1 cellular context compared by ENCODE assay signal in the genomic region with DNA sequence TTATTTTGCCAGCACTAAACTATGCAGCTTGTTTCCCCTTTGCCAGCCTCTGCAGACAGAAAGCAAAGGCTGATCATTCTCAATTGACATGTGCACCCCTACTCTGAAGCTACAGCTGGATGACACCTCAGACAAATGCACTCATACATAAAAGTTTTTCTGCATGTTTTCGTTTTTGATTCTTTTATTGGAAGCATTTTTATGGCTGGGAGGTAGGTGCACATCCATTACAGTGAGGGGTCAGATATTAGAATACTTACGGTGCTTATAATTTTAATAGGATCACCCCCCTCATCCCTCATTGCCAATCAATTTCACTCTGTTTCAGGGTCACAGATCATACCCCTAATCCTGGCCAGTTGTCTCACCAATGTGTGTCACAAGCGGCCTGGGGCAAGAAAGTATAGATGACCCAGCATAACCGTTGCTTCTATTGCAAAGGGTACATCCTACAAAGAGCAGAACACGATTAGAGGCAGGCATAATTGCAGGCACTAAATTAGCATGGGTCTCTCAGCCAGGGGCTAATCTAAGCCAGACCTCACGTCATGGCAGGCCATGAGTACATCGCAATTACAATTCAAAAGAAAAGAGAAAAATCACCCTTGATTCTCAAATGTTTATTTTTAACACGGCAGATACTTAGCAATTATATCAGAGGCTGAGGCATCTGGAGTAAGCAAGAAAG.
TF ChIP-seq lines count a peak whose summit lies in the region.

No MANE protein-coding gene starts in this region.

TF ChIP-seq in WTC11, 78 proteins besides CTCF, POLR2A, EP300 and RAD21:
- TF ChIP-seq, protein P1, sequence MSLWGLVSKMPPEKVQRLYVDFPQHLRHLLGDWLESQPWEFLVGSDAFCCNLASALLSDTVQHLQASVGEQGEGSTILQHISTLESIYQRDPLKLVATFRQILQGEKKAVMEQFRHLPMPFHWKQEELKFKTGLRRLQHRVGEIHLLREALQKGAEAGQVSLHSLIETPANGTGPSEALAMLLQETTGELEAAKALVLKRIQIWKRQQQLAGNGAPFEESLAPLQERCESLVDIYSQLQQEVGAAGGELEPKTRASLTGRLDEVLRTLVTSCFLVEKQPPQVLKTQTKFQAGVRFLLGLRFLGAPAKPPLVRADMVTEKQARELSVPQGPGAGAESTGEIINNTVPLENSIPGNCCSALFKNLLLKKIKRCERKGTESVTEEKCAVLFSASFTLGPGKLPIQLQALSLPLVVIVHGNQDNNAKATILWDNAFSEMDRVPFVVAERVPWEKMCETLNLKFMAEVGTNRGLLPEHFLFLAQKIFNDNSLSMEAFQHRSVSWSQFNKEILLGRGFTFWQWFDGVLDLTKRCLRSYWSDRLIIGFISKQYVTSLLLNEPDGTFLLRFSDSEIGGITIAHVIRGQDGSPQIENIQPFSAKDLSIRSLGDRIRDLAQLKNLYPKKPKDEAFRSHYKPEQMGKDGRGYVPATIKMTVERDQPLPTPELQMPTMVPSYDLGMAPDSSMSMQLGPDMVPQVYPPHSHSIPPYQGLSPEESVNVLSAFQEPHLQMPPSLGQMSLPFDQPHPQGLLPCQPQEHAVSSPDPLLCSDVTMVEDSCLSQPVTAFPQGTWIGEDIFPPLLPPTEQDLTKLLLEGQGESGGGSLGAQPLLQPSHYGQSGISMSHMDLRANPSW (CRISPR knock-in tag; conservative IDR thresholded peaks at IDR 0.05; ENCODE audit: low read depth): no peak
- TF ChIP-seq ELF4 (CRISPR knock-in tag; IDR thresholded peaks at IDR 0.05; ENCODE audit: low read depth) (no peak), ZNF671 (CRISPR knock-in tag; IDR thresholded peaks at IDR 0.05) (no peak), MXD4 (CRISPR knock-in tag; IDR thresholded peaks at IDR 0.05; ENCODE audit: borderline replicate concordance) (no peak), ZNF263 (CRISPR knock-in tag; IDR thresholded peaks at IDR 0.05; ENCODE audit: low read depth) (no peak), ETV6 (CRISPR knock-in tag; IDR thresholded peaks at IDR 0.05) (no peak), SMAD4 (CRISPR knock-in tag; IDR thresholded peaks at IDR 0.05) (no peak), NFATC4 (CRISPR knock-in tag; IDR thresholded peaks at IDR 0.05) (no peak), TEAD1 (CRISPR knock-in tag; IDR thresholded peaks at IDR 0.05) (no peak), ZNF121 (CRISPR knock-in tag; IDR thresholded peaks at IDR 0.05) (no peak), SP1 (CRISPR knock-in tag; conservative IDR thresholded peaks at IDR 0.05) (no peak), NR3C1 (CRISPR knock-in tag; conservative IDR thresholded peaks at IDR 0.05; ENCODE audit: low read depth) (no peak), FOXJ3 (CRISPR knock-in tag; IDR thresholded peaks at IDR 0.05; ENCODE audit: borderline replicate concordance) (no peak)
- TF ChIP-seq, protein P2, sequence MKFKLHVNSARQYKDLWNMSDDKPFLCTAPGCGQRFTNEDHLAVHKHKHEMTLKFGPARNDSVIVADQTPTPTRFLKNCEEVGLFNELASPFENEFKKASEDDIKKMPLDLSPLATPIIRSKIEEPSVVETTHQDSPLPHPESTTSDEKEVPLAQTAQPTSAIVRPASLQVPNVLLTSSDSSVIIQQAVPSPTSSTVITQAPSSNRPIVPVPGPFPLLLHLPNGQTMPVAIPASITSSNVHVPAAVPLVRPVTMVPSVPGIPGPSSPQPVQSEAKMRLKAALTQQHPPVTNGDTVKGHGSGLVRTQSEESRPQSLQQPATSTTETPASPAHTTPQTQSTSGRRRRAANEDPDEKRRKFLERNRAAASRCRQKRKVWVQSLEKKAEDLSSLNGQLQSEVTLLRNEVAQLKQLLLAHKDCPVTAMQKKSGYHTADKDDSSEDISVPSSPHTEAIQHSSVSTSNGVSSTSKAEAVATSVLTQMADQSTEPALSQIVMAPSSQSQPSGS (CRISPR knock-in tag; IDR thresholded peaks at IDR 0.05; ENCODE audit: borderline replicate concordance, low read depth): no peak
- TF ChIP-seq, protein P3, sequence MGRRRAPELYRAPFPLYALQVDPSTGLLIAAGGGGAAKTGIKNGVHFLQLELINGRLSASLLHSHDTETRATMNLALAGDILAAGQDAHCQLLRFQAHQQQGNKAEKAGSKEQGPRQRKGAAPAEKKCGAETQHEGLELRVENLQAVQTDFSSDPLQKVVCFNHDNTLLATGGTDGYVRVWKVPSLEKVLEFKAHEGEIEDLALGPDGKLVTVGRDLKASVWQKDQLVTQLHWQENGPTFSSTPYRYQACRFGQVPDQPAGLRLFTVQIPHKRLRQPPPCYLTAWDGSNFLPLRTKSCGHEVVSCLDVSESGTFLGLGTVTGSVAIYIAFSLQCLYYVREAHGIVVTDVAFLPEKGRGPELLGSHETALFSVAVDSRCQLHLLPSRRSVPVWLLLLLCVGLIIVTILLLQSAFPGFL (CRISPR knock-in tag; IDR thresholded peaks at IDR 0.05; ENCODE audit: borderline replicate concordance): no peak
- TF ChIP-seq, protein P4, sequence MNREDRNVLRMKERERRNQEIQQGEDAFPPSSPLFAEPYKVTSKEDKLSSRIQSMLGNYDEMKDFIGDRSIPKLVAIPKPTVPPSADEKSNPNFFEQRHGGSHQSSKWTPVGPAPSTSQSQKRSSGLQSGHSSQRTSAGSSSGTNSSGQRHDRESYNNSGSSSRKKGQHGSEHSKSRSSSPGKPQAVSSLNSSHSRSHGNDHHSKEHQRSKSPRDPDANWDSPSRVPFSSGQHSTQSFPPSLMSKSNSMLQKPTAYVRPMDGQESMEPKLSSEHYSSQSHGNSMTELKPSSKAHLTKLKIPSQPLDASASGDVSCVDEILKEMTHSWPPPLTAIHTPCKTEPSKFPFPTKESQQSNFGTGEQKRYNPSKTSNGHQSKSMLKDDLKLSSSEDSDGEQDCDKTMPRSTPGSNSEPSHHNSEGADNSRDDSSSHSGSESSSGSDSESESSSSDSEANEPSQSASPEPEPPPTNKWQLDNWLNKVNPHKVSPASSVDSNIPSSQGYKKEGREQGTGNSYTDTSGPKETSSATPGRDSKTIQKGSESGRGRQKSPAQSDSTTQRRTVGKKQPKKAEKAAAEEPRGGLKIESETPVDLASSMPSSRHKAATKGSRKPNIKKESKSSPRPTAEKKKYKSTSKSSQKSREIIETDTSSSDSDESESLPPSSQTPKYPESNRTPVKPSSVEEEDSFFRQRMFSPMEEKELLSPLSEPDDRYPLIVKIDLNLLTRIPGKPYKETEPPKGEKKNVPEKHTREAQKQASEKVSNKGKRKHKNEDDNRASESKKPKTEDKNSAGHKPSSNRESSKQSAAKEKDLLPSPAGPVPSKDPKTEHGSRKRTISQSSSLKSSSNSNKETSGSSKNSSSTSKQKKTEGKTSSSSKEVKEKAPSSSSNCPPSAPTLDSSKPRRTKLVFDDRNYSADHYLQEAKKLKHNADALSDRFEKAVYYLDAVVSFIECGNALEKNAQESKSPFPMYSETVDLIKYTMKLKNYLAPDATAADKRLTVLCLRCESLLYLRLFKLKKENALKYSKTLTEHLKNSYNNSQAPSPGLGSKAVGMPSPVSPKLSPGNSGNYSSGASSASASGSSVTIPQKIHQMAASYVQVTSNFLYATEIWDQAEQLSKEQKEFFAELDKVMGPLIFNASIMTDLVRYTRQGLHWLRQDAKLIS (CRISPR knock-in tag; IDR thresholded peaks at IDR 0.05; ENCODE audit: borderline replicate concordance): no peak
- TF ChIP-seq, protein P5, sequence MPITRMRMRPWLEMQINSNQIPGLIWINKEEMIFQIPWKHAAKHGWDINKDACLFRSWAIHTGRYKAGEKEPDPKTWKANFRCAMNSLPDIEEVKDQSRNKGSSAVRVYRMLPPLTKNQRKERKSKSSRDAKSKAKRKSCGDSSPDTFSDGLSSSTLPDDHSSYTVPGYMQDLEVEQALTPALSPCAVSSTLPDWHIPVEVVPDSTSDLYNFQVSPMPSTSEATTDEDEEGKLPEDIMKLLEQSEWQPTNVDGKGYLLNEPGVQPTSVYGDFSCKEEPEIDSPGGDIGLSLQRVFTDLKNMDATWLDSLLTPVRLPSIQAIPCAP (CRISPR knock-in tag; IDR thresholded peaks at IDR 0.05): no peak
- TF ChIP-seq, protein P6, sequence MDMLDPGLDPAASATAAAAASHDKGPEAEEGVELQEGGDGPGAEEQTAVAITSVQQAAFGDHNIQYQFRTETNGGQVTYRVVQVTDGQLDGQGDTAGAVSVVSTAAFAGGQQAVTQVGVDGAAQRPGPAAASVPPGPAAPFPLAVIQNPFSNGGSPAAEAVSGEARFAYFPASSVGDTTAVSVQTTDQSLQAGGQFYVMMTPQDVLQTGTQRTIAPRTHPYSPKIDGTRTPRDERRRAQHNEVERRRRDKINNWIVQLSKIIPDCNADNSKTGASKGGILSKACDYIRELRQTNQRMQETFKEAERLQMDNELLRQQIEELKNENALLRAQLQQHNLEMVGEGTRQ (CRISPR knock-in tag; IDR thresholded peaks at IDR 0.05): no peak
- TF ChIP-seq, protein P7, sequence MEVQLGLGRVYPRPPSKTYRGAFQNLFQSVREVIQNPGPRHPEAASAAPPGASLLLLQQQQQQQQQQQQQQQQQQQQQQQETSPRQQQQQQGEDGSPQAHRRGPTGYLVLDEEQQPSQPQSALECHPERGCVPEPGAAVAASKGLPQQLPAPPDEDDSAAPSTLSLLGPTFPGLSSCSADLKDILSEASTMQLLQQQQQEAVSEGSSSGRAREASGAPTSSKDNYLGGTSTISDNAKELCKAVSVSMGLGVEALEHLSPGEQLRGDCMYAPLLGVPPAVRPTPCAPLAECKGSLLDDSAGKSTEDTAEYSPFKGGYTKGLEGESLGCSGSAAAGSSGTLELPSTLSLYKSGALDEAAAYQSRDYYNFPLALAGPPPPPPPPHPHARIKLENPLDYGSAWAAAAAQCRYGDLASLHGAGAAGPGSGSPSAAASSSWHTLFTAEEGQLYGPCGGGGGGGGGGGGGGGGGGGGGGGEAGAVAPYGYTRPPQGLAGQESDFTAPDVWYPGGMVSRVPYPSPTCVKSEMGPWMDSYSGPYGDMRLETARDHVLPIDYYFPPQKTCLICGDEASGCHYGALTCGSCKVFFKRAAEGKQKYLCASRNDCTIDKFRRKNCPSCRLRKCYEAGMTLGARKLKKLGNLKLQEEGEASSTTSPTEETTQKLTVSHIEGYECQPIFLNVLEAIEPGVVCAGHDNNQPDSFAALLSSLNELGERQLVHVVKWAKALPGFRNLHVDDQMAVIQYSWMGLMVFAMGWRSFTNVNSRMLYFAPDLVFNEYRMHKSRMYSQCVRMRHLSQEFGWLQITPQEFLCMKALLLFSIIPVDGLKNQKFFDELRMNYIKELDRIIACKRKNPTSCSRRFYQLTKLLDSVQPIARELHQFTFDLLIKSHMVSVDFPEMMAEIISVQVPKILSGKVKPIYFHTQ (CRISPR knock-in tag; IDR thresholded peaks at IDR 0.05): no peak
